ENCODE assay signal across 24 cellular contexts in genomic region chr3:55909373-55909772, GRCh38.
"Had no signal": no experiment of that assay in that cellular context is flagged by ENCODE, and none has a peak within 500 bp of the region (broad histone marks: within the 10 kb centered on the region; RNA-seq: fewer than 3 reads in every experiment).

No MANE protein-coding gene starts in this region.

- H3K79me2 ChIP-seq: hepatocyte had no signal

- H3K27me3 Mint-ChIP-seq: dendritic cell treated with granulocyte-macrophage colony-stimulating factor and Interleukin-4, amounts not matched to agents 40 ng/mL and 50 ng/mL, for 4 days; effector memory CD8-positive, alpha-beta T cell had no signal

- H3K27me3 ChIP-seq: colonic mucosa, esophagus squamous epithelium, gastrocnemius medialis, hepatocyte, left lung had no signal

- H3K4me1 ChIP-seq: colonic mucosa, esophagus squamous epithelium, gastrocnemius medialis, left lung had no signal

- H3K27ac Mint-ChIP-seq: dendritic cell treated with granulocyte-macrophage colony-stimulating factor and Interleukin-4, amounts not matched to agents 40 ng/mL and 50 ng/mL, for 4 days; effector memory CD8-positive, alpha-beta T cell; endodermal cell; immature natural killer cell had no signal

- H3K4me2 ChIP-seq: hepatocyte had no signal

- H3K4me1 Mint-ChIP-seq: endodermal cell, immature natural killer cell had no signal

- ATAC-seq: effector memory CD8-positive, alpha-beta T cell; esophagus mucosa; gastrocnemius medialis; left cardiac atrium; left lung; left ventricle myocardium superior had no signal

- H2AFZ ChIP-seq: hepatocyte had no signal

- H3K36me3 ChIP-seq: colonic mucosa, esophagus squamous epithelium, gastrocnemius medialis, left lung, lower lobe of right lung had no signal

- H3K36me3 Mint-ChIP-seq: immature natural killer cell had no signal

- H3K9me3 ChIP-seq: colonic mucosa, esophagus squamous epithelium, gastrocnemius medialis, left lung, lower lobe of right lung had no signal

- H3K4me3 Mint-ChIP-seq: dendritic cell treated with granulocyte-macrophage colony-stimulating factor and Interleukin-4, amounts not matched to agents 40 ng/mL and 50 ng/mL, for 4 days; effector memory CD8-positive, alpha-beta T cell; endodermal cell; immature natural killer cell had no signal

- DNase-seq: colonic mucosa; cortex of kidney; effector CD8-positive, alpha-beta T cell; effector memory CD8-positive, alpha-beta T cell; endodermal cell; erythroblast; esophagus squamous epithelium; foreskin fibroblast; foreskin melanocyte; gastrocnemius medialis; glutamatergic neuron; head of caudate nucleus; hypothalamus; immature natural killer cell; left cardiac atrium; left lung; left ventricle myocardium superior; lower lobe of right lung; mesenchymal stem cell; midbrain had no signal

- H3K27ac ChIP-seq: colonic mucosa, epithelial cell of prostate, esophagus squamous epithelium, gastrocnemius medialis, hepatocyte, left lung, lower lobe of right lung had no signal

- H3K9me3 Mint-ChIP-seq: dendritic cell treated with granulocyte-macrophage colony-stimulating factor and Interleukin-4, amounts not matched to agents 40 ng/mL and 50 ng/mL, for 4 days; endodermal cell had no signal

- H3K4me3 ChIP-seq: colonic mucosa, esophagus squamous epithelium, gastrocnemius medialis, hepatocyte, left lung, lower lobe of right lung had no signal
